Comparison of ENCODE assay signal across 9 cellular contexts in the genomic region with DNA sequence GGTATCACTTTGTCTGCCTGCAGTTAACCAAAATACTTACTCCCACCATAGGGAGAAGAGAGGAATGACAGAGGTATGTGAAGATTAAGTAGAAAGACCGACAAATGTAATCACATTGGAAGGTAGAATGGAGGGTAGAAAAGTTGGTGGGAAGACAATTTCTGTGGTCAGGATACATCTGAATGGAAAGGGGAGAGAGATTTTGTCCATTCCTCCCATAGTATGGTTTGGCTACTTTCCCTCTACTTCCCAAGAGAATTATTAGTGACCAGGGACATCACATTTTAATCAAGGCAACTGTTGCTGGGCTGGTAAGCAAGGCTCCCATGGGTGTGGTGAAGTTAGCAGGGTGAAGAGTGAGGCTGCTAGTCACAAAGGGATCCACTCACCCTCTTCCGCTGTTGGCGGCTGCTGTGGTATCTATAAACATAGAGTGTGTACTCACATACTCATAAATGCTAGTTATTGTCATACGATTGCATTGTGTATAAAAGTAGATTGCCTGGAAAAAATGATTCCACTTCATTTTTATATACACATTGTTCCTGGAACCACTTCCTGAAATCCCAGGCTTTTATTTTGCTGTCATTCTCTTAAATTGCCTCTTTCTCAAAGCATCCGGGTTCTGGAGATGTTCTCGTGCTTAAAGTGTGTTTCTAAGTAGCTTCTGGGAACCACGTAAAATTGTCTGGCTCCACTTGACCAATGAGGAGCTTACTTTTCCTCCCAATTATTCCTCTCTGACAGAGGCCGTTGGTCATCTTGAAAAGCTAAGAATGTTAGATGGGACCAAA.
DNase-seq lines count a peak whose midpoint lies in the region; ATAC-seq, FAIRE-seq and TF ChIP-seq lines count a peak whose summit lies in the region.
"Had no signal": no experiment of that assay in that cellular context is flagged by ENCODE, and none has a peak within 500 bp of the region (broad histone marks: within the 10 kb centered on the region; RNA-seq: fewer than 3 reads in every experiment).

No MANE protein-coding gene starts in this region.

- CTCF ChIA-PET in activated CD4-positive, alpha-beta memory T cell treated with anti-CD3 and anti-CD28 coated beads for 36 hours (lab: Charles Lee) = no interaction called here

- POLR2A ChIA-PET in activated CD4-positive, alpha-beta memory T cell treated with anti-CD3 and anti-CD28 coated beads for 36 hours (lab: Charles Lee) = no interaction called here

- H3K4me1 Mint-ChIP-seq in activated CD4-positive, alpha-beta memory T cell treated with anti-CD3 and anti-CD28 coated beads for 36 hours (ENCODE audit: low read depth) = peaks cover 42% of the 10 kb centered on the region

- peak; percentile 69 for FAIRE-seq in urothelium cell line (lab: Jason Lieb, UNC)

- peaks cover 59% of the 10 kb centered on the region for H3K4me1 ChIP-seq in left ventricle myocardium inferior
- H3K4me1 ChIP-seq in left lung = peaks cover 17 to 64% of the 10 kb centered on the region in 2 donors

- intact Hi-C loops in left ventricle myocardium inferior (cut with micrococcal nuclease) = no loop called here
- intact Hi-C loops in left ventricle myocardium superior (cut with micrococcal nuclease) = no loop called here
- intact Hi-C loops in activated CD4-positive, alpha-beta memory T cell treated with anti-CD3 and anti-CD28 coated beads for 36 hours (cut with micrococcal nuclease) = loop anchor here (10.0 kb wide), 1 partner anchor 405 kb away; no protein-coding TSS in a partner anchor
- intact Hi-C loops in left lung (cut with DNase I) = no loop called here

- H3K27ac Mint-ChIP-seq in activated CD4-positive, alpha-beta memory T cell treated with anti-CD3 and anti-CD28 coated beads for 36 hours = no peak overlapping the region

- H3K36me3 Mint-ChIP-seq in activated CD4-positive, alpha-beta memory T cell treated with anti-CD3 and anti-CD28 coated beads for 36 hours = no peaks in the 10 kb centered on the region

- H3K27me3 Mint-ChIP-seq in activated CD4-positive, alpha-beta memory T cell treated with anti-CD3 and anti-CD28 coated beads for 36 hours = no peaks in the 10 kb centered on the region

- ATAC-seq in left ventricle myocardium superior = no peak
- peak; percentile 40 for ATAC-seq in left lung

- H3K4me3 ChIP-seq in left ventricle myocardium inferior = no peak overlapping the region
- no peak overlapping the region for H3K4me3 ChIP-seq in left lung

- H3K9me3 ChIP-seq in left ventricle myocardium inferior (replicated peaks) = no peaks in the 10 kb centered on the region
- no peaks in the 10 kb centered on the region for H3K9me3 ChIP-seq in left lung

- TF ChIP-seq CTCF in left ventricle myocardium inferior (IDR thresholded peaks at IDR 0.05; ENCODE audit: borderline replicate concordance) = no peak
- TF ChIP-seq CTCF in left lung (IDR thresholded peaks at IDR 0.05) = no peak

- no peaks in the 10 kb centered on the region for H3K27me3 ChIP-seq in left ventricle myocardium inferior (ENCODE audit: low read depth)
- no peaks in the 10 kb centered on the region for H3K27me3 ChIP-seq in left lung

- H3K9me3 Mint-ChIP-seq in activated CD4-positive, alpha-beta memory T cell treated with anti-CD3 and anti-CD28 coated beads for 36 hours = no peaks in the 10 kb centered on the region

- H3K4me3 Mint-ChIP-seq in activated CD4-positive, alpha-beta memory T cell treated with anti-CD3 and anti-CD28 coated beads for 36 hours = no peak overlapping the region

- peak overlapping the region; percentile 86 for H3K27ac ChIP-seq in left ventricle myocardium inferior (replicated peaks)
- H3K27ac ChIP-seq in left lung = peak overlapping the region; percentile 79 to 81

- no peaks in the 10 kb centered on the region for H3K36me3 ChIP-seq in left ventricle myocardium inferior
- no peaks in the 10 kb centered on the region for H3K36me3 ChIP-seq in left lung

- DNase-seq in left ventricle myocardium inferior (no peak), left ventricle myocardium superior (no peak), left lung (no peak), urothelium cell line (ENCODE audit: low spot score) (no peak), GM03348 (ENCODE audit: low spot score) (no peak), OCI-M1 (lab: John Stamatoyannopoulos, UW) (no peak), mucosa of gallbladder (ENCODE audit: low spot score) (no peak)
- peak; percentile 50 for DNase-seq in activated CD4-positive, alpha-beta memory T cell treated with anti-CD3 and anti-CD28 coated beads for 36 hours
- DNase-seq: stimulated activated CD8-positive, alpha-beta memory T cell treated with anti-CD3 and anti-CD28 coated beads, Interleukin-4, amount 100 ng/mL, for 48 hours had no signal
